In genomic region chr7:102149416-102149815, GRCh38 we compare ENCODE assay signal across 27 cellular contexts.
"Had no signal": no experiment of that assay in that cellular context is flagged by ENCODE, and none has a peak within 500 bp of the region (broad histone marks: within the 10 kb centered on the region; RNA-seq: fewer than 3 reads in every experiment).

No MANE protein-coding gene starts in this region.

- H3K9me3 Mint-ChIP-seq: activated CD4-positive, alpha-beta memory T cell treated with anti-CD3 and anti-CD28 coated beads, Interleukin-2, amount 10 ng/mL, durations not matched to agents 7 days and 5 days; activated CD4-positive, alpha-beta T cell treated with anti-CD3 and anti-CD28 coated beads, Interleukin-2, amount 10 ng/mL, durations not matched to agents 7 days and 5 days; activated naive CD4-positive, alpha-beta T cell treated with anti-CD3 and anti-CD28 coated beads, Interleukin-2, amount 10 ng/mL, durations not matched to agents 7 days and 5 days; activated naive CD4-positive, alpha-beta T cell treated with anti-CD3 and anti-CD28 coated beads, Interleukin-2, amount 50 U/mL, for 72 hours; activated naive CD8-positive, alpha-beta T cell treated with anti-CD3 and anti-CD28 coated beads, Interleukin-2, amount 10 ng/mL, durations not matched to agents 7 days and 5 days; activated T-cell treated with anti-CD3 and anti-CD28 coated beads, Interleukin-2, amount 50 U/mL, for 24 hours; activated T-cell treated with anti-CD3 and anti-CD28 coated beads, Interleukin-2, amount 50 U/mL, for 72 hours had no signal

- H3K27ac ChIP-seq: ascending aorta, breast epithelium, cardiac muscle cell, colonic mucosa had no signal

- H3K4me1 Mint-ChIP-seq: activated CD4-positive, alpha-beta memory T cell treated with anti-CD3 and anti-CD28 coated beads, Interleukin-2, amount 10 ng/mL, durations not matched to agents 7 days and 5 days; activated CD4-positive, alpha-beta T cell treated with anti-CD3 and anti-CD28 coated beads, Interleukin-2, amount 10 ng/mL, durations not matched to agents 7 days and 5 days; activated naive CD4-positive, alpha-beta T cell treated with anti-CD3 and anti-CD28 coated beads, Interleukin-2, amount 10 ng/mL, durations not matched to agents 7 days and 5 days; activated naive CD8-positive, alpha-beta T cell treated with anti-CD3 and anti-CD28 coated beads, Interleukin-2, amount 10 ng/mL, durations not matched to agents 7 days and 5 days had no signal

- H3K27ac Mint-ChIP-seq: activated CD4-positive, alpha-beta memory T cell treated with anti-CD3 and anti-CD28 coated beads, Interleukin-2, amount 10 ng/mL, durations not matched to agents 7 days and 5 days; activated CD4-positive, alpha-beta T cell treated with anti-CD3 and anti-CD28 coated beads, Interleukin-2, amount 10 ng/mL, durations not matched to agents 7 days and 5 days; activated naive CD4-positive, alpha-beta T cell treated with anti-CD3 and anti-CD28 coated beads, Interleukin-2, amount 10 ng/mL, durations not matched to agents 7 days and 5 days; activated naive CD4-positive, alpha-beta T cell treated with anti-CD3 and anti-CD28 coated beads, Interleukin-2, amount 50 U/mL, for 72 hours; activated T-cell treated with anti-CD3 and anti-CD28 coated beads, Interleukin-2, amount 50 U/mL, for 24 hours; activated T-cell treated with anti-CD3 and anti-CD28 coated beads, Interleukin-2, amount 50 U/mL, for 72 hours had no signal

- FAIRE-seq: frontal cortex had no signal

- H3K4me1 ChIP-seq: breast epithelium, colonic mucosa had no signal

- H3K36me3 Mint-ChIP-seq: activated naive CD4-positive, alpha-beta T cell treated with anti-CD3 and anti-CD28 coated beads, Interleukin-2, amount 10 ng/mL, durations not matched to agents 7 days and 5 days; activated naive CD4-positive, alpha-beta T cell treated with anti-CD3 and anti-CD28 coated beads, Interleukin-2, amount 50 U/mL, for 72 hours; activated naive CD8-positive, alpha-beta T cell treated with anti-CD3 and anti-CD28 coated beads, Interleukin-2, amount 10 ng/mL, durations not matched to agents 7 days and 5 days had no signal

- H3K27me3 Mint-ChIP-seq: activated CD4-positive, alpha-beta memory T cell treated with anti-CD3 and anti-CD28 coated beads, Interleukin-2, amount 10 ng/mL, durations not matched to agents 7 days and 5 days; activated CD4-positive, alpha-beta T cell treated with anti-CD3 and anti-CD28 coated beads, Interleukin-2, amount 10 ng/mL, durations not matched to agents 7 days and 5 days; activated naive CD4-positive, alpha-beta T cell treated with anti-CD3 and anti-CD28 coated beads, Interleukin-2, amount 10 ng/mL, durations not matched to agents 7 days and 5 days; activated naive CD8-positive, alpha-beta T cell treated with anti-CD3 and anti-CD28 coated beads, Interleukin-2, amount 10 ng/mL, durations not matched to agents 7 days and 5 days; activated T-cell treated with anti-CD3 and anti-CD28 coated beads, Interleukin-2, amount 50 U/mL, for 24 hours; brain had no signal

- H3K4me3 Mint-ChIP-seq: activated CD4-positive, alpha-beta memory T cell treated with anti-CD3 and anti-CD28 coated beads, Interleukin-2, amount 10 ng/mL, durations not matched to agents 7 days and 5 days; activated CD4-positive, alpha-beta T cell treated with anti-CD3 and anti-CD28 coated beads, Interleukin-2, amount 10 ng/mL, durations not matched to agents 7 days and 5 days; activated naive CD4-positive, alpha-beta T cell treated with anti-CD3 and anti-CD28 coated beads, Interleukin-2, amount 10 ng/mL, durations not matched to agents 7 days and 5 days; activated naive CD8-positive, alpha-beta T cell treated with anti-CD3 and anti-CD28 coated beads, Interleukin-2, amount 10 ng/mL, durations not matched to agents 7 days and 5 days; activated T-cell treated with anti-CD3 and anti-CD28 coated beads, Interleukin-2, amount 50 U/mL, for 24 hours; activated T-cell treated with anti-CD3 and anti-CD28 coated beads, Interleukin-2, amount 50 U/mL, for 72 hours; brain had no signal

- H3K9me3 ChIP-seq: ascending aorta, breast epithelium, colonic mucosa had no signal

- ATAC-seq: activated naive CD4-positive, alpha-beta T cell treated with anti-CD3 and anti-CD28 coated beads, Interleukin-2, amount 50 U/mL, for 72 hours; activated T-cell treated with anti-CD3 and anti-CD28 coated beads, Interleukin-2, amount 50 U/mL, for 72 hours; esophagus mucosa had no signal

- H3K36me3 ChIP-seq: breast epithelium, cardiac muscle cell, colonic mucosa had no signal

- H3K27me3 ChIP-seq: ascending aorta, breast epithelium, cardiac muscle cell, colonic mucosa had no signal

- H3K4me3 ChIP-seq: ascending aorta, breast epithelium, cardiac muscle cell, colonic mucosa had no signal

- DNase-seq: activated CD4-positive, alpha-beta memory T cell treated with anti-CD3 and anti-CD28 coated beads, Interleukin-2, amount 10 ng/mL, durations not matched to agents 7 days and 5 days; activated CD4-positive, alpha-beta T cell treated with anti-CD3 and anti-CD28 coated beads for 1 hour; activated CD4-positive, alpha-beta T cell treated with anti-CD3 and anti-CD28 coated beads for 4 hours; activated CD4-positive, alpha-beta T cell treated with anti-CD3 and anti-CD28 coated beads, Interleukin-2, amount 10 ng/mL, durations not matched to agents 7 days and 5 days; activated CD4-positive, alpha-beta T cell treated with anti-CD3 and anti-CD28 coated beads, Interleukin-2, amount 50 U/mL, for 4 hours; activated CD8-positive, alpha-beta memory T cell treated with anti-CD3 and anti-CD28 coated beads, Interleukin-2, amount 50 U/mL, for 48 hours; activated gamma-delta T cell; activated naive CD4-positive, alpha-beta T cell; activated naive CD4-positive, alpha-beta T cell treated with anti-CD3 and anti-CD28 coated beads, Interleukin-2, amount 10 ng/mL, durations not matched to agents 7 days and 5 days; activated naive CD8-positive, alpha-beta T cell treated with anti-CD3 and anti-CD28 coated beads, Interleukin-2, amount 10 ng/mL, durations not matched to agents 7 days and 5 days; activated T-cell treated with anti-CD3 and anti-CD28 coated beads for 4 hours; activated T-cell treated with anti-CD3 and anti-CD28 coated beads, Interleukin-2, amount 50 U/mL, for 24 hours; activated T-cell treated with anti-CD3 and anti-CD28 coated beads, Interleukin-2, amount 50 U/mL, for 72 hours; central memory CD4-positive, alpha-beta T cell; cerebellar nuclear complex; colonic mucosa; effector CD8-positive, alpha-beta T cell; foreskin fibroblast; head of caudate nucleus; T-helper 2 cell had no signal
